Comparison of ENCODE assay signal across 1 cellular context in the genomic region with DNA sequence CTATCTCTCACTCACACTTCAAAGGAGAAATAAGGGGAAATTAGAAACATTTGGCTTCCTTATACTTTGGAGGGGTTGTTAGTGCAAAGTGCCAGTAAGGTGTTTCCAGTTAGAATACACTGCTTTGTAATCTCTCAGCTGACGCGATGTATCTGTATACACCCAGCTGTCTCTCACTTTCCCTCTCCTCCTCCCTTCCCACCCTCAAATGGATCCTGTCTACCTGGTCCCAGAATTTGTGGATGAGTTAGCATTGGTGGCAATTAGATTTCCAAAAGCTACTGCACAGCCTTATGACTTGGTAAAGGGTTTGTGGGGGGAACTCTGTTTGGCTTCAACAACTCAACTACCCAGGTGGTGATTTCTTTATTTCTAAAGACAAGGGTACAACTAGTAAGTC.
TF ChIP-seq lines count a peak whose summit lies in the region.

No MANE protein-coding gene starts in this region.

TF ChIP-seq in A549, 52 proteins besides CTCF, POLR2A, EP300 and RAD21:
- TF ChIP-seq RNF2 (IDR thresholded peaks at IDR 0.05; ENCODE audit: borderline replicate concordance, low read depth) (no peak), JUNB (IDR thresholded peaks at IDR 0.05) (no peak), JUN (IDR thresholded peaks at IDR 0.05) (no peak), POLR2AphosphoS2 (conservative IDR thresholded peaks at IDR 0.05; ENCODE audit: low read length) (0 out of 2 replicates have a peak, but pooled peaks have one; percentile 52), CBX2 (IDR thresholded peaks at IDR 0.05; ENCODE audit: borderline replicate concordance, low read depth) (no peak), EHMT2 (IDR thresholded peaks at IDR 0.05; ENCODE audit: low read depth) (no peak), GATA3 (IDR thresholded peaks at IDR 0.05; ENCODE audit: borderline replicate concordance) (no peak)
